In genomic region chr5:159301929-159302860, GRCh38 we compare ENCODE assay signal across 1 cellular context.
A peak's percentile ranks its signal among the peaks of the same experiment; 100 is the strongest.
TF ChIP-seq lines count a peak whose summit lies in the region.

No MANE protein-coding gene starts in this region.

TF ChIP-seq in HCT116, 20 proteins besides CTCF, POLR2A, EP300 and RAD21:
- TF ChIP-seq JUND (IDR thresholded peaks at IDR 0.05) (0 out of 2 replicates have a peak, but pooled peaks have one; percentile 14), FOSL1 (IDR thresholded peaks at IDR 0.05; ENCODE audit: low read depth) (0 out of 2 replicates have a peak, but pooled peaks have one; percentile 19)
